ENCODE assay signal across 15 cellular contexts in genomic region chr5:32589431-32589830, GRCh38. TPM values are rescaled to one million over a fixed set of nuclear protein-coding genes. Genes with fewer than 3 reads are reported as not detected.
A peak's percentile ranks its signal among the peaks of the same experiment; 100 is the strongest.
DNase-seq lines count a peak whose midpoint lies in the region; ATAC-seq lines count a peak whose summit lies in the region.
"Had no signal": no experiment of that assay in that cellular context is flagged by ENCODE, and none has a peak within 500 bp of the region (broad histone marks: within the 10 kb centered on the region; RNA-seq: fewer than 3 reads in every experiment).

No MANE protein-coding gene starts in this region.

- no peak for DNase-seq in activated naive CD4-positive, alpha-beta T cell treated with anti-CD3 and anti-CD28 coated beads for 36 hours
- DNase-seq in activated naive CD4-positive, alpha-beta T cell treated with anti-CD3 and anti-CD28 coated beads, Interleukin-2, amount 50 U/mL, for 72 hours (ENCODE audit: low spot score in 2 of 2), result no peak
- peak; percentile 43 for DNase-seq in NCI-H1694 treated with DMSO at 0.1 percent for 48 hours (lab: John Stamatoyannopoulos, UW)
- peak; percentile 37 for DNase-seq in superior temporal gyrus (ENCODE audit: extremely low spot score)
- DNase-seq in globus pallidus (ENCODE audit: low spot score), result no peak
- no peak for DNase-seq in GM19240 (ENCODE audit: insufficient read length, low spot score)
- no peak for DNase-seq in NCI-H1436 treated with DMSO at 0.1 percent for 48 hours (lab: John Stamatoyannopoulos, UW)
- DNase-seq: activated CD4-positive, CD25-positive, alpha-beta regulatory T cell treated with anti-CD3 and anti-CD28 coated beads, Interleukin-2, amount 50 U/mL, for 72 hours; activated CD8-positive, alpha-beta memory T cell treated with anti-CD3 and anti-CD28 coated beads for 24 hours; DND-41; natural killer cell; stimulated activated CD8-positive, alpha-beta memory T cell treated with anti-CD3 and anti-CD28 coated beads, Interleukin-4, amount 100 ng/mL, for 48 hours; T1000 had no signal

- H3K27ac Mint-ChIP-seq in activated naive CD4-positive, alpha-beta T cell treated with anti-CD3 and anti-CD28 coated beads for 36 hours, result peak overlapping the region; percentile 8
- no peak overlapping the region for H3K27ac Mint-ChIP-seq in activated naive CD4-positive, alpha-beta T cell treated with anti-CD3 and anti-CD28 coated beads, Interleukin-2, amount 50 U/mL, for 72 hours
- H3K27ac Mint-ChIP-seq: activated T-helper 17 cell treated with anti-CD3 and anti-CD28 coated beads, Interleukin-2, amount 50 U/mL, for 72 hours had no signal

- intact Hi-C loops in activated naive CD4-positive, alpha-beta T cell treated with anti-CD3 and anti-CD28 coated beads for 36 hours (cut with micrococcal nuclease), result loop anchor here (5.0 kb wide), 2 partner anchors 853 to 1057 kb away; partner anchors contain the start of genes C5orf22, DROSHA and TARS1

- CTCF ChIA-PET in activated naive CD4-positive, alpha-beta T cell treated with anti-CD3 and anti-CD28 coated beads for 36 hours (lab: Charles Lee), result interaction anchor here (0.8 to 5.6 kb wide), 46 partner anchors 11 to 460 kb away, joined by 3 to 239 read pairs (median 6); partner anchors contain the start of gene ZFR

- H3K36me3 Mint-ChIP-seq in activated naive CD4-positive, alpha-beta T cell treated with anti-CD3 and anti-CD28 coated beads for 36 hours (ENCODE audit: low read depth), result peaks cover 44% of the 10 kb centered on the region
- H3K36me3 Mint-ChIP-seq in activated naive CD4-positive, alpha-beta T cell treated with anti-CD3 and anti-CD28 coated beads, Interleukin-2, amount 50 U/mL, for 72 hours, result peaks cover 22 to 23% of the 10 kb centered on the region in 2 donors

- ATAC-seq in activated naive CD4-positive, alpha-beta T cell treated with anti-CD3 and anti-CD28 coated beads, Interleukin-2, amount 50 U/mL, for 72 hours, result no peak
- ATAC-seq in GM18868 (IDR thresholded peaks at IDR 0.05; ENCODE audit: unreplicated experiment), result peak; percentile 36
- ATAC-seq: activated T-helper 17 cell treated with anti-CD3 and anti-CD28 coated beads, Interleukin-2, amount 50 U/mL, for 72 hours; natural killer cell had no signal

- peaks cover 63% of the 10 kb centered on the region for H3K4me1 Mint-ChIP-seq in activated naive CD4-positive, alpha-beta T cell treated with anti-CD3 and anti-CD28 coated beads for 36 hours (ENCODE audit: low read depth)

- H3K9me3 Mint-ChIP-seq in activated naive CD4-positive, alpha-beta T cell treated with anti-CD3 and anti-CD28 coated beads for 36 hours, result no peaks in the 10 kb centered on the region
- no peaks in the 10 kb centered on the region for H3K9me3 Mint-ChIP-seq in activated naive CD4-positive, alpha-beta T cell treated with anti-CD3 and anti-CD28 coated beads, Interleukin-2, amount 50 U/mL, for 72 hours
- H3K9me3 Mint-ChIP-seq: activated T-helper 17 cell treated with anti-CD3 and anti-CD28 coated beads, Interleukin-2, amount 50 U/mL, for 72 hours; natural killer cell had no signal

- H3K4me3 Mint-ChIP-seq in activated naive CD4-positive, alpha-beta T cell treated with anti-CD3 and anti-CD28 coated beads for 36 hours, result no peak overlapping the region
- H3K4me3 Mint-ChIP-seq: activated T-helper 17 cell treated with anti-CD3 and anti-CD28 coated beads, Interleukin-2, amount 50 U/mL, for 72 hours; natural killer cell had no signal

- H3K27me3 Mint-ChIP-seq in activated naive CD4-positive, alpha-beta T cell treated with anti-CD3 and anti-CD28 coated beads for 36 hours (ENCODE audit: low read depth), result no peaks in the 10 kb centered on the region
- H3K27me3 Mint-ChIP-seq: activated T-helper 17 cell treated with anti-CD3 and anti-CD28 coated beads, Interleukin-2, amount 50 U/mL, for 72 hours had no signal

RNA-seq across cellular contexts. Expression of gene SUB1, which starts 4.1 kb away (rescaled TPM):
- 100 to 1,000 TPM; 397 to 400 TPM for total RNA-seq in activated naive CD4-positive, alpha-beta T cell treated with anti-CD3 and anti-CD28 coated beads for 36 hours
- 100 to 1,000 TPM; 231 to 304 TPM for total RNA-seq in activated naive CD4-positive, alpha-beta T cell treated with anti-CD3 and anti-CD28 coated beads, Interleukin-2, amount 50 U/mL, for 72 hours

Comparison
In these comparisons a context has a peak if more than half of its experiments do, and no peak if none do; other contexts are left out.
1. DNase-seq: peak in NCI-H1694 treated with DMSO at 0.1 percent for 48 hours (single experiment) and superior temporal gyrus (single experiment); none in activated naive CD4-positive, alpha-beta T cell treated with anti-CD3 and anti-CD28 coated beads for 36 hours (single experiment), activated naive CD4-positive, alpha-beta T cell treated with anti-CD3 and anti-CD28 coated beads, Interleukin-2, amount 50 U/mL, for 72 hours (0 of 2), globus pallidus (single experiment), GM19240 (single experiment) and NCI-H1436 treated with DMSO at 0.1 percent for 48 hours (single experiment).